Comparison of ENCODE assay signal across 12 cellular contexts in the genomic region with DNA sequence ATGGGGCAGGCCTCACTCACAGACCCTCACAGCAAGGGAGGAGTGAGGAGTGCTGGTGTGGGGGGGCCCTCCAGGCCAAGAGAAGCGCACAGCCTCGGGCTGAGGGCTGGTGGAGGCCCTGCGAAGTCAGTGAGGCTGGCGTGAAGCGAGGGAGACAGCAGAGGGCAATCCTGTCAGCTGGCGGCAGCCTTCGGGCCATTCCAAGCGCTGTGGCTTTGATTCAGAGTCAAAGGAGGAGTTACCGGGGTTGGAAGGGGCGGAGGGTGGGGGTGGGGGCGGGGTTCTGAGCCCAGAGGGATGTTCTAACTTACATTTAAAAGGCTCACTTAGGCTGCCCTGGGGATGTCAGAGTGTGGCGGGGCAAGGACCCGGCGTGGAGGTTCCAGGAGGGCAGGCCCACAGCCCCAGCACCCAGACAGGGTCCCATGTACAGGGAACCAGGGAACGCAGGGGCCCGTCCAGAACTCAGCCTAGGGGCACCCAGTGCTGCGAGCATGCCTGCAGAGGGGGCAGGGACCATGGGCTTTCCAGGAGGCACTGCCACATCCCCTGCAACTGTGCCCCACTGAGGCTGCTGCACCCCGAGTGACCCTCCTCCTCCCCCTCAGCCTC. TPM values are rescaled to one million over a fixed set of nuclear protein-coding genes. Genes with fewer than 3 reads are reported as not detected.
DNase-seq lines count a peak whose midpoint lies in the region; ATAC-seq and TF ChIP-seq lines count a peak whose summit lies in the region.
"Had no signal": no experiment of that assay in that cellular context is flagged by ENCODE, and none has a peak within 500 bp of the region (broad histone marks: within the 10 kb centered on the region; RNA-seq: fewer than 3 reads in every experiment).

No MANE protein-coding gene starts in this region.

- no peaks in the 10 kb centered on the region for H3K36me3 Mint-ChIP-seq in activated naive CD8-positive, alpha-beta T cell treated with anti-CD3 and anti-CD28 coated beads, Interleukin-2, amount 50 U/mL, for 24 hours (ENCODE audit: low read depth)
- no peaks in the 10 kb centered on the region for H3K36me3 Mint-ChIP-seq in stimulated activated memory B cell treated with anti-CD40 and anti-IgM and Interleukin-4, amounts not matched to agents 10 μg/mL and 1 μg/mL and 100 μg/mL, for 72 hours

- H3K9me3 ChIP-seq in AG04450 (ENCODE audit: control insufficient read depth, insufficient read depth, low read length): no peaks in the 10 kb centered on the region; the same call in 1 of the 2 replicates
- H3K9me3 ChIP-seq: breast epithelium had no signal

- no peaks in the 10 kb centered on the region for H3K9me3 Mint-ChIP-seq in activated naive CD8-positive, alpha-beta T cell treated with anti-CD3 and anti-CD28 coated beads, Interleukin-2, amount 50 U/mL, for 24 hours
- H3K9me3 Mint-ChIP-seq in stimulated activated memory B cell treated with anti-CD40 and anti-IgM and Interleukin-4, amounts not matched to agents 10 μg/mL and 1 μg/mL and 100 μg/mL, for 72 hours: no peaks in the 10 kb centered on the region

- POLR2A ChIA-PET in AG04450 (lab: Yijun Ruan, JAX): no interaction called here

- no peak overlapping the region for H3K4me3 Mint-ChIP-seq in activated naive CD8-positive, alpha-beta T cell treated with anti-CD3 and anti-CD28 coated beads, Interleukin-2, amount 50 U/mL, for 24 hours
- H3K4me3 Mint-ChIP-seq in stimulated activated memory B cell treated with anti-CD40 and anti-IgM and Interleukin-4, amounts not matched to agents 10 μg/mL and 1 μg/mL and 100 μg/mL, for 72 hours: no peak overlapping the region

- peak; percentile 23; the same call in 1 of the 2 replicates for TF ChIP-seq CTCF in AG04450 (IDR thresholded peaks at IDR 0.05; ENCODE audit: low read depth, low read length)

- ATAC-seq in activated naive CD8-positive, alpha-beta T cell treated with anti-CD3 and anti-CD28 coated beads, Interleukin-2, amount 50 U/mL, for 24 hours: peak; percentile 26
- no peak for ATAC-seq in stimulated activated memory B cell treated with anti-CD40 and anti-IgM and Interleukin-4, amounts not matched to agents 10 μg/mL and 1 μg/mL and 100 μg/mL, for 72 hours
- ATAC-seq in activated CD4-positive, CD25-positive, alpha-beta regulatory T cell treated with anti-CD3 and anti-CD28 coated beads, Interleukin-2, amount 50 U/mL, for 24 hours: no peak

- H3K27me3 Mint-ChIP-seq in activated naive CD8-positive, alpha-beta T cell treated with anti-CD3 and anti-CD28 coated beads, Interleukin-2, amount 50 U/mL, for 24 hours: peaks cover 4% of the 10 kb centered on the region
- H3K27me3 Mint-ChIP-seq in stimulated activated memory B cell treated with anti-CD40 and anti-IgM and Interleukin-4, amounts not matched to agents 10 μg/mL and 1 μg/mL and 100 μg/mL, for 72 hours: peaks cover 51% of the 10 kb centered on the region

- DNase-seq in AG04450 (ENCODE audit: low read depth, low spot score) (no peak), H7 (peak; percentile 95), islet precursor cell (peak; percentile 94), activated gamma-delta T cell (lab: John Stamatoyannopoulos, UW) (no peak)
- DNase-seq in activated naive CD8-positive, alpha-beta T cell treated with anti-CD3 and anti-CD28 coated beads, Interleukin-2, amount 50 U/mL, for 24 hours: no peak
- no peak for DNase-seq in activated naive CD4-positive, alpha-beta T cell (lab: John Stamatoyannopoulos, UW)
- DNase-seq: activated CD8-positive, alpha-beta memory T cell treated with anti-CD3 and anti-CD28 coated beads, Interleukin-2, amount 50 U/mL, for 48 hours; AML-193; erythroblast had no signal

- H3K27me3 ChIP-seq in AG04450 (ENCODE audit: control insufficient read depth, insufficient read depth, low read length) (peaks cover 22% of the 10 kb centered on the region), H7 (ENCODE audit: control insufficient read depth, insufficient read depth, low read length) (no peaks in the 10 kb centered on the region)
- H3K27me3 ChIP-seq: breast epithelium had no signal

- H3K4me3 ChIP-seq in AG04450 (ENCODE audit: low read depth, low read length) (no peak overlapping the region), H7 (ENCODE audit: insufficient read depth, low read depth, low read length) (no peak overlapping the region)

- H3K27ac ChIP-seq in AG04450 (ENCODE audit: low read depth, low read length): no peak overlapping the region

- CTCF ChIA-PET in AG04450 (lab: Charles Lee): interaction anchor here (0.5 to 2.7 kb wide), 4 partner anchors 39 to 164 kb away, joined by 3 to 7 read pairs (median 7); no protein-coding TSS in a partner anchor

- no peaks in the 10 kb centered on the region for H3K36me3 ChIP-seq in H7 (replicated peaks; ENCODE audit: control insufficient read depth, insufficient read depth, low read length)
- H3K36me3 ChIP-seq: breast epithelium had no signal

- H3K4me1 Mint-ChIP-seq in activated naive CD8-positive, alpha-beta T cell treated with anti-CD3 and anti-CD28 coated beads, Interleukin-2, amount 50 U/mL, for 24 hours: peaks cover 11% of the 10 kb centered on the region
- peaks cover 8% of the 10 kb centered on the region for H3K4me1 Mint-ChIP-seq in stimulated activated memory B cell treated with anti-CD40 and anti-IgM and Interleukin-4, amounts not matched to agents 10 μg/mL and 1 μg/mL and 100 μg/mL, for 72 hours

- H3K27ac Mint-ChIP-seq in activated naive CD8-positive, alpha-beta T cell treated with anti-CD3 and anti-CD28 coated beads, Interleukin-2, amount 50 U/mL, for 24 hours: no peak overlapping the region
- no peak overlapping the region for H3K27ac Mint-ChIP-seq in stimulated activated memory B cell treated with anti-CD40 and anti-IgM and Interleukin-4, amounts not matched to agents 10 μg/mL and 1 μg/mL and 100 μg/mL, for 72 hours

RNA-seq across cellular contexts. Expression of a gene that starts 39.5 kb away (rescaled TPM):
- 5.7 and 9.0 TPM in 2 replicates for polyA plus RNA-seq in AG04450 (2011; rRNA removed)
- 6.1 and 10.0 TPM in 2 replicates for polyA minus RNA-seq in AG04450 (2011; rRNA and poly(A)+ RNA removed)
- total RNA-seq in H7 (2014; rRNA removed; shearing (Covaris generic)): 90.5 and 100 TPM in 2 replicates

Comparison
In these comparisons a context has a peak if more than half of its experiments do, and no peak if none do; other contexts are left out.
1. DNase-seq: peak in H7 (single experiment) and islet precursor cell (single experiment); none in AG04450 (single experiment), activated naive CD8-positive, alpha-beta T cell treated with anti-CD3 and anti-CD28 coated beads, Interleukin-2, amount 50 U/mL, for 24 hours (single experiment), activated gamma-delta T cell (single experiment) and activated naive CD4-positive, alpha-beta T cell (0 of 4).